Comparison of ENCODE assay signal across 8 cellular contexts in genomic region chr13:41311607-41312500, GRCh38. TPM values are rescaled to one million over a fixed set of nuclear protein-coding genes. Genes with fewer than 3 reads are reported as not detected.
DNase-seq lines count a peak whose midpoint lies in the region; ATAC-seq and TF ChIP-seq lines count a peak whose summit lies in the region.

No MANE protein-coding gene starts in this region.

- peak; percentile 61 for ATAC-seq in GM18907 (IDR thresholded peaks at IDR 0.05; ENCODE audit: unreplicated experiment)
- ATAC-seq in HG03175 (IDR thresholded peaks at IDR 0.05; ENCODE audit: unreplicated experiment) = peak; percentile 50
- peak; percentile 63 for ATAC-seq in gastroesophageal sphincter

- H3K23ac ChIP-seq in neuronal stem cell (ENCODE audit: low read depth, low read length, poor library complexity) = peak overlapping the region; percentile 96

- H4K91ac ChIP-seq in neuronal stem cell (ENCODE audit: low read depth, low read length, poor library complexity) = no peak overlapping the region

- H3K79me1 ChIP-seq in neuronal stem cell (ENCODE audit: low read depth, low read length) = no peaks in the 10 kb centered on the region

- intact Hi-C loops in tibial artery (cut with DNase I; ENCODE audit: low total_unique reads) = loop anchor here (2.0 kb wide), 1 partner anchor 51 kb away; no protein-coding TSS in a partner anchor

- H3K9me3 ChIP-seq in AG04450 (ENCODE audit: control insufficient read depth, insufficient read depth, low read length) (no peaks in the 10 kb centered on the region), gastroesophageal sphincter (no peaks in the 10 kb centered on the region), neuronal stem cell (replicated peaks in 1 of 2; ENCODE audit: control insufficient read depth in 2 of 2, insufficient read depth in 1 of 2, low read depth in 1 of 2, low read length in 2 of 2) (no peaks in the 10 kb centered on the region), tibial artery (no peaks in the 10 kb centered on the region)

- H3K27me3 ChIP-seq in AG04450 (ENCODE audit: control insufficient read depth, insufficient read depth, low read length) (no peaks in the 10 kb centered on the region), gastroesophageal sphincter (no peaks in the 10 kb centered on the region), neuronal stem cell (ENCODE audit: control insufficient read depth in 3 of 3, insufficient read depth in 3 of 3, low read depth in 1 of 3, low read length in 3 of 3) (no peaks in the 10 kb centered on the region), tibial artery (no peaks in the 10 kb centered on the region)

- H3K4me1 ChIP-seq in gastroesophageal sphincter (peaks cover 0 to 50% (median 7%) of the 10 kb centered on the region in 3 donors), neuronal stem cell (ENCODE audit: control insufficient read depth in 2 of 2, insufficient read depth in 1 of 2, low read depth in 1 of 2, low read length in 2 of 2) (peaks cover 6 to 9% of the 10 kb centered on the region in 2 donors), tibial artery (peaks cover 0 to 34% (median 17%) of the 10 kb centered on the region in 4 donors)

- H2AK5ac ChIP-seq in neuronal stem cell (ENCODE audit: low read depth, low read length) = peak overlapping the region; percentile 88

- peak overlapping the region; percentile 95 for H2BK5ac ChIP-seq in neuronal stem cell (ENCODE audit: low read length)

- DNase-seq in AG04450 (ENCODE audit: low read depth, low spot score) = no peak
- peak; percentile 68 for DNase-seq in RKO (ENCODE audit: low spot score)
- peak; percentile 37 for DNase-seq in activated gamma-delta T cell treated with anti-CD3 and anti-CD28 coated beads, Interleukin-2, amount 50 U/mL, for 16 hours (ENCODE audit: low read depth)
- peak; percentile 17 for DNase-seq in neuronal stem cell (ENCODE audit: low spot score)
- DNase-seq in tibial artery = peak; percentile 28 to 65

- peak overlapping the region; percentile 72 for H2BK120ac ChIP-seq in neuronal stem cell (ENCODE audit: low read depth, low read length)

- H3K14ac ChIP-seq in neuronal stem cell (ENCODE audit: low read length) = peak overlapping the region; percentile 72

- H2BK12ac ChIP-seq in neuronal stem cell (ENCODE audit: low read length) = no peak overlapping the region

- peak overlapping the region; percentile 96 for H2BK15ac ChIP-seq in neuronal stem cell (ENCODE audit: low read length)

- H3K4me3 ChIP-seq in AG04450 (ENCODE audit: low read depth, low read length) (peak overlapping the region; percentile 87), gastroesophageal sphincter (peak overlapping the region; percentile 72 to 94), neuronal stem cell (ENCODE audit: low read length in 2 of 2) (peak overlapping the region; percentile 99), tibial artery (peak overlapping the region; percentile 91 to 97)

- TF ChIP-seq POLR2A in gastroesophageal sphincter (IDR thresholded peaks at IDR 0.05) = no peak

- H3K9ac ChIP-seq in neuronal stem cell (ENCODE audit: low read depth, low read length, poor library complexity) = peak overlapping the region; percentile 99

- POLR2A ChIA-PET in AG04450 (lab: Yijun Ruan, JAX) = interaction anchor here (0.6 to 1.0 kb wide), 3 partner anchors 231 to 251 kb away, joined by 3 to 6 read pairs (median 6); no protein-coding TSS in a partner anchor

- TF ChIP-seq CTCF in AG04450 (IDR thresholded peaks at IDR 0.05; ENCODE audit: low read depth, low read length) (no peak), gastroesophageal sphincter (IDR thresholded peaks at IDR 0.05) (no peak), tibial artery (IDR thresholded peaks at IDR 0.05) (no peak)

- H3K36me3 ChIP-seq in gastroesophageal sphincter (no peaks in the 10 kb centered on the region), neuronal stem cell (replicated peaks in 1 of 2; ENCODE audit: control insufficient read depth in 2 of 2, insufficient read depth in 2 of 2, low read length in 2 of 2) (peaks cover 0 to 13% of the 10 kb centered on the region in 2 donors), tibial artery (peaks cover 0 to 3% (median 0%) of the 10 kb centered on the region in 3 donors)

- H4K8ac ChIP-seq in neuronal stem cell (ENCODE audit: low read depth, low read length) = no peak overlapping the region

- CTCF ChIA-PET in AG04450 (lab: Charles Lee) = no interaction called here

- peak overlapping the region; percentile 98 for H3K18ac ChIP-seq in neuronal stem cell (ENCODE audit: low read length)

- H3K27ac ChIP-seq in AG04450 (ENCODE audit: low read depth, low read length) = peak overlapping the region; percentile 83
- H3K27ac ChIP-seq in gastroesophageal sphincter = peak overlapping the region; percentile 80 to 99 (median 94)
- H3K27ac ChIP-seq in neuronal stem cell (replicated peaks; ENCODE audit: low read length) = peak overlapping the region; percentile 97
- H3K27ac ChIP-seq in tibial artery = peak overlapping the region; percentile 95 to 97

- H2AFZ ChIP-seq in neuronal stem cell (ENCODE audit: low read length) = peak overlapping the region; percentile 91

- peak overlapping the region; percentile 78 for H3K4me2 ChIP-seq in neuronal stem cell (ENCODE audit: insufficient read depth, low read length, poor library complexity, severe bottlenecking)

- TF ChIP-seq EP300 in gastroesophageal sphincter (IDR thresholded peaks at IDR 0.05) = no peak

- WGBS in gastroesophageal sphincter (ENCODE audit: low coverage in 1 of 2), 2 donors = 0 to 2% methylated on average over 13 to 50 of the region's 63 CpGs
- WGBS in neuronal stem cell (ENCODE audit: extremely low coverage in 2 of 2, insufficient read length in 2 of 2, insufficient replicate concordance in 1 of 2), 2 donors = no CpG with 5 or more reads among the region's 63 CpGs

- no peak overlapping the region for H3K4ac ChIP-seq in neuronal stem cell (ENCODE audit: low read length)

RNA-seq across cellular contexts. Expression of gene NAA16, which starts 0.8 kb away (rescaled TPM):
- 11.9 and 14.9 TPM in 2 replicates for polyA plus RNA-seq in AG04450 (2011; rRNA removed)
- 8.1 and 17.5 TPM in 2 replicates for polyA minus RNA-seq in AG04450 (2011; rRNA and poly(A)+ RNA removed)
- 10 to 100 TPM; 15.5 to 33.5 (median 17.1) TPM for total RNA-seq in gastroesophageal sphincter
- polyA plus RNA-seq in neuronal stem cell (2013, experiment 1 of 2) = 29.2 TPM
- 33.4 TPM for polyA plus RNA-seq in neuronal stem cell (2013, experiment 2 of 2)

RNA-seq across cellular contexts. Expression of gene MTRF1, which starts 48.5 kb away (rescaled TPM):
- polyA plus RNA-seq in AG04450 (2011; rRNA removed) = 11.2 and 14.6 TPM in 2 replicates
- polyA minus RNA-seq in AG04450 (2011; rRNA and poly(A)+ RNA removed) = 7.9 and 10.6 TPM in 2 replicates
- 10 to 100 TPM in 2 of 4 donors, 1 to 10 TPM in 2; 7.3 to 14.4 (median 10.2) TPM for total RNA-seq in gastroesophageal sphincter
- polyA plus RNA-seq in neuronal stem cell (2013, experiment 1 of 2) = 11.8 TPM
- 11.2 TPM for polyA plus RNA-seq in neuronal stem cell (2013, experiment 2 of 2)
